9 cellular contexts compared by ENCODE assay signal in genomic region chr3:129016725-129017530, GRCh38. TPM values are rescaled to one million over a fixed set of nuclear protein-coding genes. Genes with fewer than 3 reads are reported as not detected.
DNase-seq lines count a peak whose midpoint lies in the region; ATAC-seq and TF ChIP-seq lines count a peak whose summit lies in the region.
"Had no signal": no experiment of that assay in that cellular context is flagged by ENCODE, and none has a peak within 500 bp of the region (broad histone marks: within the 10 kb centered on the region; RNA-seq: fewer than 3 reads in every experiment).

No MANE protein-coding gene starts in this region.

- no peaks in the 10 kb centered on the region for H4K20me1 ChIP-seq in IMR-90 (ENCODE audit: insufficient read depth, low read length)

- intact Hi-C loops in IMR-90 (cut with micrococcal nuclease), result no loop called here

- DNase-seq in IMR-90 (peak; percentile 37), KBM-7 (no peak), NCI-H82 treated with DMSO at 0.1 percent for 48 hours (lab: John Stamatoyannopoulos, UW; ENCODE audit: unreplicated experiment) (no peak), trophoblast cell (no peak)
- DNase-seq in stimulated activated CD4-positive, alpha-beta T cell treated with anti-CD3 and anti-CD28 coated beads, Interleukin-12 subunit alpha, Interleukin-12 subunit beta, amount 100 ng/mL, for 4 hours, result no peak

- H4K91ac ChIP-seq in IMR-90 (ENCODE audit: insufficient read depth, low read depth, low read length) (0 out of 2 replicates have a peak overlapping the region, but pooled peaks have one; percentile 9), trophoblast cell (ENCODE audit: low read depth, low read length) (no peak overlapping the region)

- in situ Hi-C loops in IMR-90 (cut with MboI; ENCODE audit: low sequenced_read_pairs), result no loop called here
- in situ Hi-C loops in KBM-7 (cut with MboI; ENCODE audit: low pct_unique_long_range_greater_than_20kb, low sequenced_read_pairs), result no loop called here

- CTCF ChIA-PET in IMR-90 (lab: Yijun Ruan, JAX), result interaction anchor here (0.6 to 1.7 kb wide), 2 partner anchors 13 to 47 kb away, joined by 6 to 9 read pairs; no protein-coding TSS in a partner anchor

- no peak overlapping the region for H3K4me3 ChIP-seq in IMR-90 (ENCODE audit: insufficient read depth, low read depth, low read length)
- peak overlapping the region; percentile 30 for H3K4me3 ChIP-seq in rectal smooth muscle tissue (ENCODE audit: low read length)
- no peak overlapping the region for H3K4me3 ChIP-seq in trophoblast cell (ENCODE audit: low read depth, low read length)

- H4K12ac ChIP-seq in trophoblast cell (ENCODE audit: low read depth, low read length), result no peak overlapping the region

- H2BK120ac ChIP-seq in IMR-90 (ENCODE audit: low read depth, low read length) (peak overlapping the region; percentile 26; the same call in 1 of the 2 replicates), trophoblast cell (ENCODE audit: insufficient read depth, low read length, poor library complexity) (no peak overlapping the region)

- BruUV-seq in IMR-90 (replicated peaks; lab: Mats Ljungman, UMichigan), result no TSS peak

- H4K5ac ChIP-seq in IMR-90 (ENCODE audit: low read depth, low read length), result no peak overlapping the region

- H3K4me2 ChIP-seq in IMR-90 (ENCODE audit: low read depth, low read length) (no peak overlapping the region), trophoblast cell (ENCODE audit: low read length) (no peak overlapping the region)

- H3K79me1 ChIP-seq in IMR-90 (ENCODE audit: low read depth in 1 of 2, low read length in 2 of 2) (no peaks in the 10 kb centered on the region), trophoblast cell (ENCODE audit: low read length) (no peaks in the 10 kb centered on the region)

- no peak overlapping the region for H2BK12ac ChIP-seq in trophoblast cell (ENCODE audit: low read length)

- H3K9me3 ChIP-seq in IMR-90 (ENCODE audit: control insufficient read depth, insufficient read depth, low read length), result no peaks in the 10 kb centered on the region
- H3K9me3 ChIP-seq in trophoblast cell (ENCODE audit: insufficient read depth, low read depth, low read length), result no peaks in the 10 kb centered on the region

- H3K9ac ChIP-seq in IMR-90 (ENCODE audit: low read depth, low read length), result no peak overlapping the region
- no peak overlapping the region for H3K9ac ChIP-seq in rectal smooth muscle tissue (ENCODE audit: low read length)
- no peak overlapping the region for H3K9ac ChIP-seq in trophoblast cell (ENCODE audit: low read length)

- H3K23ac ChIP-seq in IMR-90 (ENCODE audit: low read depth, low read length), result no peak overlapping the region
- H3K23ac ChIP-seq in trophoblast cell (ENCODE audit: low read length), result no peak overlapping the region

- peak overlapping the region; percentile 20 for H2AK5ac ChIP-seq in IMR-90 (ENCODE audit: low read depth, low read length)
- H2AK5ac ChIP-seq in trophoblast cell (ENCODE audit: low read length), result no peak overlapping the region

- H3K4ac ChIP-seq in IMR-90 (ENCODE audit: low read depth, low read length), result peak overlapping the region; percentile 10
- H3K4ac ChIP-seq in trophoblast cell (ENCODE audit: low read depth, low read length), result no peak overlapping the region

- H3K18ac ChIP-seq in IMR-90 (ENCODE audit: low read depth, low read length), result no peak overlapping the region
- no peak overlapping the region for H3K18ac ChIP-seq in trophoblast cell (ENCODE audit: low read length)

- H2BK5ac ChIP-seq in IMR-90 (ENCODE audit: low read depth, low read length, poor library complexity, severe bottlenecking), result no peak overlapping the region
- no peak overlapping the region for H2BK5ac ChIP-seq in trophoblast cell (ENCODE audit: low read depth, low read length, poor library complexity)

- peaks cover 11% of the 10 kb centered on the region for H3K9me1 ChIP-seq in IMR-90 (ENCODE audit: insufficient read depth, low read length)

- H3K79me2 ChIP-seq in trophoblast cell (ENCODE audit: control insufficient read depth, insufficient read depth, low read length, poor library complexity), result no peaks in the 10 kb centered on the region

- H3K27ac ChIP-seq in IMR-90 (ENCODE audit: insufficient read depth, low read length) (no peak overlapping the region), cingulate gyrus (ENCODE audit: low read depth, low read length) (peak overlapping the region; percentile 49), rectal smooth muscle tissue (ENCODE audit: low read depth, low read length) (peak overlapping the region; percentile 5), trophoblast cell (ENCODE audit: low read depth, low read length) (no peak overlapping the region)

- H3K56ac ChIP-seq in IMR-90 (ENCODE audit: extremely low read depth, insufficient read depth, low read length), result no peak overlapping the region

- no peak overlapping the region for H4K8ac ChIP-seq in IMR-90 (ENCODE audit: low read depth in 2 of 2, low read length in 2 of 2)
- H4K8ac ChIP-seq in trophoblast cell (ENCODE audit: low read depth, low read length), result no peak overlapping the region

- 26% methylated on average over 3 of the region's 15 CpGs; no CpG with 5 or more reads in 1 of the 2 experiments for WGBS in IMR-90 (ENCODE audit: extremely low coverage in 2 of 2, insufficient read length in 1 of 2), 2 experiments
- no CpG with 5 or more reads among the region's 15 CpGs for WGBS in trophoblast cell (ENCODE audit: extremely low coverage, insufficient coverage, insufficient read length)

- no peak overlapping the region for H2AK9ac ChIP-seq in IMR-90 (replicated peaks; ENCODE audit: low read depth, low read length, poor library complexity)

- no peak for TF ChIP-seq CTCF in IMR-90 (conservative IDR thresholded peaks at IDR 0.05; ENCODE audit: low read depth, low read length)

- H3K36me3 ChIP-seq in IMR-90 (ENCODE audit: control insufficient read depth, insufficient read depth, low read length) (no peaks in the 10 kb centered on the region), rectal smooth muscle tissue (ENCODE audit: control insufficient read depth, insufficient read depth, low read length) (no peaks in the 10 kb centered on the region), trophoblast cell (ENCODE audit: control insufficient read depth in 1 of 2, insufficient read depth in 2 of 2, low read length in 2 of 2) (no peaks in the 10 kb centered on the region)

- no peak overlapping the region for H2BK15ac ChIP-seq in IMR-90 (ENCODE audit: low read depth, low read length)

- dilution Hi-C loops in IMR-90 (cut with HindIII; ENCODE audit: low sequenced_read_pairs, unreplicated experiment), result no loop called here

- TF ChIP-seq POLR2A in IMR-90 (IDR thresholded peaks at IDR 0.05; ENCODE audit: low read depth, low read length), result no peak

- ATAC-seq in GM19328 (IDR thresholded peaks at IDR 0.05; ENCODE audit: unreplicated experiment) (peak; percentile 53), IMR-90 (ENCODE audit: low read depth) (no peak)

- H2AFZ ChIP-seq in IMR-90 (replicated peaks; ENCODE audit: low read length, poor library complexity) (peak overlapping the region; percentile 21), trophoblast cell (ENCODE audit: insufficient read depth, low read length, poor library complexity) (no peak overlapping the region)

- POLR2A ChIA-PET in IMR-90 (lab: Charles Lee; ENCODE audit: unreplicated experiment), result interaction anchor here (1.3 kb wide), 1 partner anchor 11 kb away, joined by 6 read pairs; no protein-coding TSS in a partner anchor

- no peak overlapping the region; the same call in 1 of the 2 replicates for H3K14ac ChIP-seq in IMR-90 (replicated peaks; ENCODE audit: low read depth, low read length)
- H3K14ac ChIP-seq in trophoblast cell (ENCODE audit: low read length), result no peak overlapping the region

- H3K4me1 ChIP-seq in IMR-90 (ENCODE audit: control insufficient read depth, insufficient read depth, low read length) (peaks cover 20% of the 10 kb centered on the region), rectal smooth muscle tissue (ENCODE audit: control insufficient read depth, insufficient read depth, low read length) (no peaks in the 10 kb centered on the region), trophoblast cell (ENCODE audit: control insufficient read depth in 1 of 2, insufficient read depth in 2 of 2, low read length in 2 of 2) (peaks cover 0 to 5% of the 10 kb centered on the region in 2 experiments)

- peaks cover 7% of the 10 kb centered on the region; the same call in 1 of the 2 replicates for H3K27me3 ChIP-seq in IMR-90 (ENCODE audit: control insufficient read depth, insufficient read depth, low read length)
- H3K27me3 ChIP-seq in rectal smooth muscle tissue (ENCODE audit: control insufficient read depth, insufficient read depth, low read length), result no peaks in the 10 kb centered on the region
- H3K27me3 ChIP-seq in trophoblast cell (ENCODE audit: insufficient read depth, low read length), result no peaks in the 10 kb centered on the region

- TF ChIP-seq RAD21 in IMR-90 (IDR thresholded peaks at IDR 0.05; ENCODE audit: low read length), result no peak

- no peak overlapping the region for H2BK20ac ChIP-seq in IMR-90 (ENCODE audit: low read depth, low read length)

TF ChIP-seq in IMR-90, 13 proteins besides CTCF, POLR2A, EP300 and RAD21 (continues in another document):
- no peak for TF ChIP-seq SMC3 (IDR thresholded peaks at IDR 0.05; ENCODE audit: low read depth, low read length)
- TF ChIP-seq, protein P1, sequence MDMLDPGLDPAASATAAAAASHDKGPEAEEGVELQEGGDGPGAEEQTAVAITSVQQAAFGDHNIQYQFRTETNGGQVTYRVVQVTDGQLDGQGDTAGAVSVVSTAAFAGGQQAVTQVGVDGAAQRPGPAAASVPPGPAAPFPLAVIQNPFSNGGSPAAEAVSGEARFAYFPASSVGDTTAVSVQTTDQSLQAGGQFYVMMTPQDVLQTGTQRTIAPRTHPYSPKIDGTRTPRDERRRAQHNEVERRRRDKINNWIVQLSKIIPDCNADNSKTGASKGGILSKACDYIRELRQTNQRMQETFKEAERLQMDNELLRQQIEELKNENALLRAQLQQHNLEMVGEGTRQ (IDR thresholded peaks at IDR 0.05; ENCODE audit: low read depth, low read length), result peak; percentile 5; the same call in 1 of the 2 replicates
- TF ChIP-seq MAZ (IDR thresholded peaks at IDR 0.05; ENCODE audit: borderline replicate concordance, low read depth, low read length), result no peak
- no peak for TF ChIP-seq BHLHE40 (IDR thresholded peaks at IDR 0.05; ENCODE audit: low read depth, low read length)

RNA-seq across cellular contexts. Expression of gene EFCC1, which starts 15.8 kb away (rescaled TPM):
- total RNA-seq in IMR-90 (2012; rRNA removed), result not detected in 2 replicates
- not detected in 2 replicates for polyA plus RNA-seq in IMR-90 (2012; rRNA removed)
- polyA plus RNA-seq in IMR-90 (2012; cell fraction: cytosol; rRNA removed), result not detected in 2 replicates
- not detected in 2 replicates for polyA plus RNA-seq in IMR-90 (2012; cell fraction: nucleus; rRNA removed; ENCODE audit: low replicate concordance)
- not detected in 2 replicates for polyA plus RNA-seq in trophoblast cell (2013)

RNA-seq across cellular contexts. Expression of gene CFAP92, which starts 23.1 kb away (rescaled TPM):
- total RNA-seq in IMR-90 (2012; rRNA removed), result not detected in 2 replicates
- polyA plus RNA-seq in IMR-90 (2012; rRNA removed), result not detected in 2 replicates
- polyA plus RNA-seq in IMR-90 (2012; cell fraction: cytosol; rRNA removed), result not detected in 2 replicates
- polyA plus RNA-seq in IMR-90 (2012; cell fraction: nucleus; rRNA removed; ENCODE audit: low replicate concordance), result not detected in 2 replicates
- 0.10 and 0.15 TPM in 2 replicates for polyA plus RNA-seq in trophoblast cell (2013)

RNA-seq across cellular contexts. Expression of gene GP9, which starts 43.7 kb away (rescaled TPM):
- total RNA-seq in IMR-90 (2012; rRNA removed), result not detected in 2 replicates
- polyA plus RNA-seq in IMR-90 (2012; rRNA removed), result not detected in 2 replicates
- polyA plus RNA-seq in IMR-90 (2012; cell fraction: cytosol; rRNA removed), result not detected in 2 replicates
- not detected in 2 replicates for polyA plus RNA-seq in IMR-90 (2012; cell fraction: nucleus; rRNA removed; ENCODE audit: low replicate concordance)
- not detected in 2 replicates for polyA plus RNA-seq in trophoblast cell (2013)
- total RNA-seq: glomerular endothelial cell had no signal

Comparison
In these comparisons a context has a peak if more than half of its experiments do, and no peak if none do; other contexts are left out.
1. H3K27ac ChIP-seq: peak in cingulate gyrus (single experiment) and rectal smooth muscle tissue (single experiment); none in IMR-90 (single experiment) and trophoblast cell (single experiment).